20 cellular contexts compared by ENCODE assay signal in the genomic region with DNA sequence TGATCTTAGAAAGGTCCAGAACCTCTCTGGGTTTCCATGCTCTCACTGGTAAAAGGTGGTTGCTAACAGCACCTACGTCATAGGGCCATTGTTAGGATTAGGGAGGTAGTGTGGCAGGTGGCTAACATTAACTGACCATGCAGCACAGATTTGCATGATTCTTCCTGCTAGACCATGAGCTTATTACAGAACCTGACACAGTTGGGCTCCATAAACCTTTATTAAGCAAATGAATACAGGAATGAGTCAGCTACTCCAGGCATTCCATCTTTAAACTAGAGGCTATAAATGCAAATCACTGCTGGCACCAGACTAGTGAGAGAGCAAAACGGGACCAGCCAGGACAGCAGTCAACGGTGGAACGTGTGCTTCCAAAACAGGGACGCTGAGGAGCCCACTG.
"Had no signal": no experiment of that assay in that cellular context is flagged by ENCODE, and none has a peak within 500 bp of the region (broad histone marks: within the 10 kb centered on the region; RNA-seq: fewer than 3 reads in every experiment).

No MANE protein-coding gene starts in this region.

- DNase-seq: activated CD4-positive, alpha-beta T cell treated with anti-CD3 and anti-CD28 coated beads for 4 hours; activated CD4-positive, alpha-beta T cell treated with anti-CD3 and anti-CD28 coated beads, Interleukin-2, amount 50 U/mL, for 48 hours; activated CD4-positive, CD25-positive, alpha-beta regulatory T cell; activated CD8-positive, alpha-beta memory T cell treated with anti-CD3 and anti-CD28 coated beads, Interleukin-2, amount 50 U/mL, for 48 hours; activated naive CD4-positive, alpha-beta T cell treated with Interleukin-2 at 50 U/mL for 16 hours; activated naive CD8-positive, alpha-beta T cell treated with anti-CD3 and anti-CD28 coated beads for 36 hours; activated T-cell treated with anti-CD3 and anti-CD28 coated beads, Interleukin-2, amount 50 U/mL, for 4 hours; cerebellar nuclear complex; endodermal cell; esophagus squamous epithelium; gastrocnemius medialis; head of caudate nucleus; islet precursor cell; stimulated activated CD4-positive, alpha-beta T cell treated with anti-CD3 and anti-CD28 coated beads, Interleukin-12 subunit alpha, Interleukin-12 subunit beta, amount 100 ng/mL, for 4 hours; stimulated activated CD4-positive, alpha-beta T cell treated with anti-CD3 and anti-CD28 coated beads, Interleukin-4, amount 100 ng/mL, for 4 hours; stimulated activated naive CD8-positive, alpha-beta T cell treated with anti-CD3 and anti-CD28 coated beads, Interleukin-15, amount 100 ng/mL, for 72 hours; T1000; tibial artery had no signal

- ATAC-seq: activated T-cell treated with anti-CD3 and anti-CD28 coated beads, Interleukin-2, amount 50 U/mL, for 4 hours; gastrocnemius medialis; left lobe of liver; natural killer cell treated with Interleukin-12 subunit alpha and Interleukin-12 subunit beta and Interleukin-15 and Interleukin-18, amount 100 ng/mL, for 72 hours; stimulated activated naive CD8-positive, alpha-beta T cell treated with anti-CD3 and anti-CD28 coated beads, Interleukin-15, amount 100 ng/mL, for 72 hours had no signal
